Comparison of ENCODE assay signal across 22 cellular contexts in genomic region chr12:2192231-2192630, GRCh38.
A peak's percentile ranks its signal among the peaks of the same experiment; 100 is the strongest.
DNase-seq lines count a peak whose midpoint lies in the region; TF ChIP-seq lines count a peak whose summit lies in the region.
"Had no signal": no experiment of that assay in that cellular context is flagged by ENCODE, and none has a peak within 500 bp of the region (broad histone marks: within the 10 kb centered on the region; RNA-seq: fewer than 3 reads in every experiment).

No MANE protein-coding gene starts in this region.

- 91 to 96% methylated on average over 10 of the region's 10 CpGs for WGBS in sigmoid colon, 2 donors

- in situ Hi-C loops in KBM-7 (cut with MboI; ENCODE audit: low pct_unique_long_range_greater_than_20kb, low sequenced_read_pairs): loop anchor here (25.0 kb wide), 1 partner anchor 105 kb away; no protein-coding TSS in a partner anchor

- peaks cover 0 to 38% (median 32%) of the 10 kb centered on the region in 4 donors for H3K4me1 ChIP-seq in sigmoid colon

- peak overlapping the region; percentile 64 for H3K27ac Mint-ChIP-seq in mesothelial cell of epicardium
- H3K27ac Mint-ChIP-seq: B cell; CD8-positive, alpha-beta T cell had no signal

- H3K27ac ChIP-seq in VCaP (peak overlapping the region; percentile 93; the same call in 1 of the 2 replicates), sigmoid colon (peak overlapping the region in 2 of 4 donors; percentile 36 to 48)
- H3K27ac ChIP-seq: 22Rv1, C4-2B, GM23248, RWPE1 had no signal

- no peak for TF ChIP-seq POLR2A in sigmoid colon (IDR thresholded peaks at IDR 0.05)

- TF ChIP-seq CTCF in VCaP (conservative IDR thresholded peaks at IDR 0.05) (no peak), mesothelial cell of epicardium (IDR thresholded peaks at IDR 0.05; ENCODE audit: unreplicated experiment) (no peak), sigmoid colon (IDR thresholded peaks at IDR 0.05) (no peak)

- no peaks in the 10 kb centered on the region for H3K27me3 Mint-ChIP-seq in mesothelial cell of epicardium (ENCODE audit: low read depth)

- H3K4me3 ChIP-seq in sigmoid colon: no peak overlapping the region
- H3K4me3 ChIP-seq: GM23248, MG63 had no signal

- no peaks in the 10 kb centered on the region for H3K9me3 ChIP-seq in sigmoid colon
- H3K9me3 ChIP-seq: Caco-2, MG63 had no signal

- TF ChIP-seq EP300 in sigmoid colon (IDR thresholded peaks at IDR 0.05): no peak

- no peaks in the 10 kb centered on the region for H3K27me3 ChIP-seq in sigmoid colon
- H3K27me3 ChIP-seq: MG63 had no signal

- no peaks in the 10 kb centered on the region for H3K36me3 ChIP-seq in sigmoid colon
- H3K36me3 ChIP-seq: MG63 had no signal

- DNase-seq in activated effector memory CD4-positive, alpha-beta T cell treated with anti-CD3 and anti-CD28 coated beads, Interleukin-2, amount 50 U/mL, for 16 hours: peak; percentile 54
- DNase-seq in activated effector memory CD4-positive, alpha-beta T cell treated with Interleukin-2 at 50 U/mL for 16 hours: no peak
- DNase-seq in mesothelial cell of epicardium (ENCODE audit: low spot score in 2 of 2, unreplicated experiment in 2 of 2) (no peak), sigmoid colon (peak; percentile 60), NOMO-1 treated with dmso at 0.1 percent for 144 hours (lab: John Stamatoyannopoulos, UW; ENCODE audit: unreplicated experiment) (no peak), KBM-7 (no peak)
- DNase-seq: Caco-2; CD8-positive, alpha-beta T cell; GM23248; HCEC 1CT; KG1; MG63; NCI-H2029; NCI-H446; NCI-H524 treated with DMSO at 0.1 percent for 48 hours; NCI-H774; SHP77 had no signal

- no peaks in the 10 kb centered on the region for H3K36me3 Mint-ChIP-seq in mesothelial cell of epicardium
- H3K36me3 Mint-ChIP-seq: CD8-positive, alpha-beta T cell had no signal

- H3K4me1 Mint-ChIP-seq in mesothelial cell of epicardium: peaks cover 25% of the 10 kb centered on the region

- intact Hi-C loops in sigmoid colon (cut with DNase I): no loop called here

- no peak overlapping the region for H3K4me3 Mint-ChIP-seq in mesothelial cell of epicardium
- H3K4me3 Mint-ChIP-seq: B cell; CD8-positive, alpha-beta T cell had no signal

- no peaks in the 10 kb centered on the region for H3K9me3 Mint-ChIP-seq in mesothelial cell of epicardium
- H3K9me3 Mint-ChIP-seq: CD8-positive, alpha-beta T cell had no signal

Comparison
In these comparisons a context has a peak if more than half of its experiments do, and no peak if none do; other contexts are left out.
1. DNase-seq: peak in activated effector memory CD4-positive, alpha-beta T cell treated with anti-CD3 and anti-CD28 coated beads, Interleukin-2, amount 50 U/mL, for 16 hours (single experiment) and sigmoid colon (single experiment); none in activated effector memory CD4-positive, alpha-beta T cell treated with Interleukin-2 at 50 U/mL for 16 hours (single experiment), mesothelial cell of epicardium (0 of 2), NOMO-1 treated with dmso at 0.1 percent for 144 hours (single experiment) and KBM-7 (single experiment).